Comparison of ENCODE assay signal across 8 cellular contexts in genomic region chr3:147361671-147362420, GRCh38. TPM values are rescaled to one million over a fixed set of nuclear protein-coding genes. Genes with fewer than 3 reads are reported as not detected.
DNase-seq lines count a peak whose midpoint lies in the region; ATAC-seq and TF ChIP-seq lines count a peak whose summit lies in the region.

No MANE protein-coding gene starts in this region.

- peaks cover 41% of the 10 kb centered on the region for H3K4me1 Mint-ChIP-seq in GM23338
- no peaks in the 10 kb centered on the region for H3K4me1 Mint-ChIP-seq in activated CD4-positive, alpha-beta memory T cell treated with anti-CD3 and anti-CD28 coated beads for 36 hours (ENCODE audit: low read depth)

- H3K4me3 ChIP-seq in GM23338 (peak overlapping the region; percentile 48), MG63 (no peak overlapping the region)

- peak; percentile 73 for DNase-seq in activated CD4-positive, alpha-beta T cell treated with anti-CD3 and anti-CD28 coated beads for 48 hours
- no peak for DNase-seq in activated CD4-positive, alpha-beta T cell treated with anti-CD3 and anti-CD28 coated beads, Interleukin-2, amount 50 U/mL, for 4 hours
- DNase-seq in GM23338 (ENCODE audit: low spot score) (peak; percentile 92), MG63 (peak; percentile 59), kidney tubule cell (ENCODE audit: low spot score) (peak; percentile 30), NCI-H187 (lab: John Stamatoyannopoulos, UW) (no peak)
- peak; percentile 62 for DNase-seq in activated CD4-positive, alpha-beta memory T cell treated with anti-CD3 and anti-CD28 coated beads for 36 hours

- POLR2A ChIA-PET in activated CD4-positive, alpha-beta memory T cell treated with anti-CD3 and anti-CD28 coated beads for 36 hours (lab: Charles Lee), result no interaction called here

- peaks cover 81% of the 10 kb centered on the region for H3K27me3 Mint-ChIP-seq in GM23338 (ENCODE audit: insufficient read depth, low read depth, poor library complexity)
- peaks cover 43% of the 10 kb centered on the region for H3K27me3 Mint-ChIP-seq in activated CD4-positive, alpha-beta memory T cell treated with anti-CD3 and anti-CD28 coated beads for 36 hours

- H3K27me3 ChIP-seq in GM23338 (ENCODE audit: insufficient read depth), result peaks cover 100% of the 10 kb centered on the region
- H3K27me3 ChIP-seq in MG63, result no peaks in the 10 kb centered on the region

- H3K9me2 ChIP-seq in GM23338 (ENCODE audit: insufficient read depth), result no peaks in the 10 kb centered on the region

- no peaks in the 10 kb centered on the region for H3K36me3 ChIP-seq in GM23338 (ENCODE audit: insufficient read depth)
- no peaks in the 10 kb centered on the region for H3K36me3 ChIP-seq in MG63

- peak overlapping the region; percentile 55 for H3K4me3 Mint-ChIP-seq in GM23338
- no peak overlapping the region for H3K4me3 Mint-ChIP-seq in activated CD4-positive, alpha-beta memory T cell treated with anti-CD3 and anti-CD28 coated beads for 36 hours

- no peak overlapping the region for H2AFZ ChIP-seq in GM23338

- ATAC-seq in GM23338 (peak; percentile 39), HG02571 (IDR thresholded peaks at IDR 0.05; ENCODE audit: unreplicated experiment) (no peak)

- no peak overlapping the region for H3K27ac ChIP-seq in GM23338 (ENCODE audit: low read depth)

- peak; percentile 90 to 99 for TF ChIP-seq CTCF in GM23338 (conservative IDR thresholded peaks at IDR 0.05; ENCODE audit: low read depth in 2 of 2)

- no peak overlapping the region for H3K27ac Mint-ChIP-seq in GM23338
- no peak overlapping the region for H3K27ac Mint-ChIP-seq in activated CD4-positive, alpha-beta memory T cell treated with anti-CD3 and anti-CD28 coated beads for 36 hours

- no peaks in the 10 kb centered on the region for H3K79me2 ChIP-seq in GM23338 (replicated peaks; ENCODE audit: insufficient read depth)

- H3K4me1 ChIP-seq in GM23338 (ENCODE audit: insufficient read depth), result peaks cover 50% of the 10 kb centered on the region

- CTCF ChIA-PET in activated CD4-positive, alpha-beta memory T cell treated with anti-CD3 and anti-CD28 coated beads for 36 hours (lab: Charles Lee), result no interaction called here

- H3K9me3 Mint-ChIP-seq in GM23338, result no peaks in the 10 kb centered on the region; the same call in 2 of the 3 replicates
- H3K9me3 Mint-ChIP-seq in activated CD4-positive, alpha-beta memory T cell treated with anti-CD3 and anti-CD28 coated beads for 36 hours, result peaks cover 2% of the 10 kb centered on the region

- H3K9me3 ChIP-seq in MG63, result no peaks in the 10 kb centered on the region

- H3K36me3 Mint-ChIP-seq in GM23338 (ENCODE audit: low read depth), result no peaks in the 10 kb centered on the region
- peaks cover 2% of the 10 kb centered on the region for H3K36me3 Mint-ChIP-seq in activated CD4-positive, alpha-beta memory T cell treated with anti-CD3 and anti-CD28 coated beads for 36 hours

- intact Hi-C loops in activated CD4-positive, alpha-beta memory T cell treated with anti-CD3 and anti-CD28 coated beads for 36 hours (cut with micrococcal nuclease), result no loop called here

- H4K20me1 ChIP-seq in GM23338 (replicated peaks; ENCODE audit: insufficient read depth), result no peaks in the 10 kb centered on the region

- peaks cover 24% of the 10 kb centered on the region; the same call in 1 of the 2 replicates for H3F3A ChIP-seq in GM23338 (replicated peaks; ENCODE audit: low read depth)

- H3K4me2 ChIP-seq in GM23338, result peak overlapping the region; percentile 80

TF ChIP-seq in GM23338, 12 proteins besides CTCF, POLR2A, EP300 and RAD21:
- TF ChIP-seq ZNF331 (CRISPR knock-in tag; IDR thresholded peaks at IDR 0.05; ENCODE audit: low read depth) (no peak), CREB1 (CRISPR knock-in tag; IDR thresholded peaks at IDR 0.05; ENCODE audit: low read depth) (peak; percentile 34; the same call in 1 of the 2 replicates), POLR2AphosphoS5 (IDR thresholded peaks at IDR 0.05; ENCODE audit: low read depth) (no peak), ZNF114 (CRISPR knock-in tag; IDR thresholded peaks at IDR 0.05) (no peak), JUNB (IDR thresholded peaks at IDR 0.05; ENCODE audit: unreplicated experiment) (no peak), NANOG (IDR thresholded peaks at IDR 0.05; ENCODE audit: borderline replicate concordance) (no peak), ETS1 (IDR thresholded peaks at IDR 0.05) (no peak), EZH2 (IDR thresholded peaks at IDR 0.05; ENCODE audit: low read depth, unreplicated experiment) (peak; percentile 27), STAT1 (IDR thresholded peaks at IDR 0.05; ENCODE audit: unreplicated experiment) (no peak)
TF ChIP-seq in GM23338: peak in this region for 2.

RNA-seq across cellular contexts. Expression of gene ZIC4, which starts 44.5 kb away (rescaled TPM):
- not detected in 2 replicates for total RNA-seq in GM23338 (2014; rRNA removed; shearing (Covaris generic))
- 0.12 TPM in 1 of 2 replicates, not detected in the other for polyA plus RNA-seq in GM23338 (2016; fragmentation: Nextera tagmentation; extraction: Ambion mirVana)
- 1.5 and 2.2 TPM in 2 replicates for total RNA-seq in MG63 (2014; rRNA removed; shearing (Covaris generic); ENCODE audit: low replicate concordance)
- total RNA-seq in activated CD4-positive, alpha-beta memory T cell treated with anti-CD3 and anti-CD28 coated beads for 36 hours, result not detected

RNA-seq across cellular contexts. Expression of gene ZIC1, which starts 47.3 kb away (rescaled TPM):
- total RNA-seq in GM23338 (2014; rRNA removed; shearing (Covaris generic)), result 0.19 and 0.21 TPM in 2 replicates
- 0.95 and 1.4 TPM in 2 replicates for polyA plus RNA-seq in GM23338 (2016; fragmentation: Nextera tagmentation; extraction: Ambion mirVana)
- total RNA-seq in MG63 (2014; rRNA removed; shearing (Covaris generic); ENCODE audit: low replicate concordance), result 24.3 and 31.9 TPM in 2 replicates
- not detected for total RNA-seq in activated CD4-positive, alpha-beta memory T cell treated with anti-CD3 and anti-CD28 coated beads for 36 hours

Comparison
In these comparisons a context has a peak if more than half of its experiments do, and no peak if none do; other contexts are left out.
1. DNase-seq: peak in activated CD4-positive, alpha-beta T cell treated with anti-CD3 and anti-CD28 coated beads for 48 hours (single experiment), GM23338 (single experiment), MG63 (single experiment), activated CD4-positive, alpha-beta memory T cell treated with anti-CD3 and anti-CD28 coated beads for 36 hours (single experiment) and kidney tubule cell (single experiment); none in activated CD4-positive, alpha-beta T cell treated with anti-CD3 and anti-CD28 coated beads, Interleukin-2, amount 50 U/mL, for 4 hours (0 of 2) and NCI-H187 (0 of 2).
2. RNA of gene ZIC1, which starts 47.3 kb away (total RNA-seq): 24.3 to 31.9 TPM in MG63; 0.19 to 0.21 TPM in GM23338 and not detected in activated CD4-positive, alpha-beta memory T cell treated with anti-CD3 and anti-CD28 coated beads for 36 hours; every median in the first group is over 10 times any median in the second.